Comparison of ENCODE assay signal across 19 cellular contexts in the genomic region with DNA sequence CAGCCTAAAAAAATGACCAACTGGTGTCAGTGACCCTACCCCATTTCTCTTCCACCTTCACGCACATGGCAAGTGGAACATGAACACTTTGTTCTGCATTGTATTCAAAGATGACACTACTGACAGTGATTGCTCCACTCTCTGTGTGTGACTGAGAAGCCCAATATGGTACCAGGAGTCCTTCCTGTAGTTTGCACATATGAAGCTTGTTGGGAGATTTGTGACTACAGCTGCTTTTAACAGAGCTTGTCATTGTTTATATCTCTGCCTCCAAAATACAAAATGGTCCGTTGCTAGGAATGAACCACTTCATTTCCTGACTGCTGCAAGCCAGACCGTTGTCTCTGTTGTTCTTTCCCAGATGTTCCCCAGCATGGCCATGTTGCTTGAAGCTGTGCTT.
DNase-seq lines count a peak whose midpoint lies in the region; ATAC-seq and TF ChIP-seq lines count a peak whose summit lies in the region.
"Had no signal": no experiment of that assay in that cellular context is flagged by ENCODE, and none has a peak within 500 bp of the region (broad histone marks: within the 10 kb centered on the region; RNA-seq: fewer than 3 reads in every experiment).

No MANE protein-coding gene starts in this region.

- no peaks in the 10 kb centered on the region for H3K36me3 ChIP-seq in muscle layer of duodenum (ENCODE audit: control insufficient read depth in 1 of 2, insufficient read depth in 2 of 2, low read length in 2 of 2)

- no peaks in the 10 kb centered on the region for H3K4me1 ChIP-seq in muscle layer of duodenum (ENCODE audit: control insufficient read depth in 1 of 2, insufficient read depth in 2 of 2, low read length in 2 of 2)

- peak; percentile 9 for DNase-seq in AG20443 (ENCODE audit: low spot score)
- DNase-seq in RPMI7951 (ENCODE audit: low read depth): peak; percentile 17
- DNase-seq in fibroblast of peridontal ligament (ENCODE audit: extremely low read depth): peak; percentile 56
- no peak for DNase-seq in KG1 (lab: John Stamatoyannopoulos, UW)
- no peak for DNase-seq in effector CD4-positive, alpha-beta T cell
- DNase-seq in GM20000 (ENCODE audit: low spot score): no peak
- DNase-seq: C1 segment of cervical spinal cord, GF-D8, HCEC 1CT, NCI-H1417 treated with DMSO at 0.1 percent for 48 hours, NCI-H187 treated with DMSO at 0.1 percent for 48 hours, NCI-H2227 treated with DMSO at 0.1 percent for 48 hours, NCI-H510A treated with DMSO at 0.1 percent for 48 hours, NCI-H82, PC-3 had no signal

- TF ChIP-seq CTCF in GM20000 (IDR thresholded peaks at IDR 0.05; ENCODE audit: extremely low read depth, missing control alignments): no peak

- peak overlapping the region; percentile 6 for H3K27ac ChIP-seq in muscle layer of duodenum (ENCODE audit: low read length)
- H3K27ac ChIP-seq: HL-60 had no signal

- H3K4me3 ChIP-seq in muscle layer of duodenum (ENCODE audit: low read depth in 1 of 2, low read length in 2 of 2): no peak overlapping the region
- H3K4me3 ChIP-seq: GM23338 had no signal

- no peaks in the 10 kb centered on the region for H3K27me3 ChIP-seq in muscle layer of duodenum (ENCODE audit: low read depth, low read length)

- no peak for ATAC-seq in HG03521 (IDR thresholded peaks at IDR 0.05; ENCODE audit: unreplicated experiment)
- ATAC-seq: GM23338, PC-3 had no signal

- H3K9me3 ChIP-seq in muscle layer of duodenum (ENCODE audit: control insufficient read depth in 1 of 2, low read length in 2 of 2): no peaks in the 10 kb centered on the region

Comparison
In these comparisons a context has a peak if more than half of its experiments do, and no peak if none do; other contexts are left out.
1. DNase-seq: peak in AG20443 (single experiment), RPMI7951 (single experiment) and fibroblast of peridontal ligament (single experiment); none in KG1 (single experiment), effector CD4-positive, alpha-beta T cell (single experiment) and GM20000 (single experiment).